9 cellular contexts compared by ENCODE assay signal in the genomic region with DNA sequence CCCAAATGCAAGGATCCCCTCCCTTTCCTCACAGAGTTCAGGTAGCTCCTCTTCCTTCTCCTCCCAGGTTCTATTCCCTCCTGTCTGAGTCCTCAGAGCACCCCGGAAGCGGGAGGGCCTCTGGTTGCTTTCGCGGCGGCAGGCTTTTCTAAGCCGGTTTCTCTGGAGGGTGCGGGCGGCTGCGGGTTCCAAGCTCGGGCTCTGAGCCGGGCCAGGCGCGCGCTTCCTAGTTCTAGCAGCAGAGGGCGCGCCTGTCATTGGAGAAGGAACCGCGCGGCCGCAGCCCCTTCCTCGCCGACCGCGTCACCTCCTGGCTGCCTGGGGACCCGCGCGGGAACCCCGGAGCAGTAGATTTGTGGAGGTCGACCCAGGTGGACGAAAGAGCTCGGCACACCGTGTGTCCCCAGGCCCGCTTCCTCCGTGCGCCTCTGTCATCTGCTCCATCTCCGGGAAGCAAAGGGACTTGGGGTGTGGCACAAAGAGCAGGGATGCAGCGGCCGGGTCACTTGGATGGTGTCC.
DNase-seq lines count a peak whose midpoint lies in the region; ATAC-seq and TF ChIP-seq lines count a peak whose summit lies in the region.
"Had no signal": no experiment of that assay in that cellular context is flagged by ENCODE, and none has a peak within 500 bp of the region (broad histone marks: within the 10 kb centered on the region; RNA-seq: fewer than 3 reads in every experiment).

No MANE protein-coding gene starts in this region.

- H4K5ac ChIP-seq in mesendoderm (ENCODE audit: low read length): no peak overlapping the region

- H3K27me3 ChIP-seq in RWPE2 (ENCODE audit: insufficient read depth, poor library complexity, severe bottlenecking) (no peaks in the 10 kb centered on the region), mesendoderm (ENCODE audit: insufficient read depth, low read length, poor library complexity) (no peaks in the 10 kb centered on the region)

- no peak overlapping the region for H2AK5ac ChIP-seq in mesendoderm (ENCODE audit: low read length)

- no peak overlapping the region for H2BK15ac ChIP-seq in mesendoderm (replicated peaks; ENCODE audit: low read depth)

- no peak overlapping the region for H2BK120ac ChIP-seq in mesendoderm (ENCODE audit: low read depth, low read length)

- H3K79me1 ChIP-seq in mesendoderm (ENCODE audit: low read length): no peaks in the 10 kb centered on the region

- H3K9me3 Mint-ChIP-seq in immature natural killer cell: no peaks in the 10 kb centered on the region
- H3K9me3 Mint-ChIP-seq: natural killer cell had no signal

- H2BK5ac ChIP-seq in mesendoderm (ENCODE audit: low read length): no peak overlapping the region

- H3K4me3 Mint-ChIP-seq in immature natural killer cell: no peak overlapping the region
- H3K4me3 Mint-ChIP-seq: natural killer cell had no signal

- H3K27ac Mint-ChIP-seq in immature natural killer cell: no peak overlapping the region
- H3K27ac Mint-ChIP-seq: natural killer cell had no signal

- H3K27me3 Mint-ChIP-seq in immature natural killer cell (ENCODE audit: low read depth in 3 of 3): peaks cover 1 to 4% (median 4%) of the 10 kb centered on the region in 3 donors

- no peaks in the 10 kb centered on the region for H3K79me2 ChIP-seq in mesendoderm (ENCODE audit: control insufficient read depth, insufficient read depth, low read length)

- H3K23ac ChIP-seq in mesendoderm (ENCODE audit: low read length): peak overlapping the region; percentile 6

- H3K56ac ChIP-seq in mesendoderm (ENCODE audit: low read length): peak overlapping the region; percentile 70

- TF ChIP-seq CTCF in GM12865 (IDR thresholded peaks at IDR 0.05; ENCODE audit: insufficient read depth, low read depth, low read length, missing control alignments) (peak; percentile 80), RWPE2 (IDR thresholded peaks at IDR 0.05; ENCODE audit: poor library complexity, severe bottlenecking) (peak; percentile 93)

- WGBS in mesendoderm (ENCODE audit: extremely low coverage, insufficient coverage, low lambda C conversion rate): no CpG with 5 or more reads among the region's 38 CpGs

- H3K4me1 ChIP-seq in RWPE2 (ENCODE audit: insufficient read depth, poor library complexity, severe bottlenecking): no peaks in the 10 kb centered on the region
- no peaks in the 10 kb centered on the region for H3K4me1 ChIP-seq in mesendoderm (ENCODE audit: control insufficient read depth, low read depth, low read length)

- no peak overlapping the region for H4K8ac ChIP-seq in mesendoderm (ENCODE audit: low read depth, low read length)

- ATAC-seq in RWPE2 (ENCODE audit: low read depth): peak; percentile 74

- H3K27ac ChIP-seq in RWPE2 (ENCODE audit: poor library complexity, severe bottlenecking): no peak overlapping the region
- no peak overlapping the region for H3K27ac ChIP-seq in mesendoderm (ENCODE audit: low read depth, low read length)

- no peak overlapping the region for H3K4ac ChIP-seq in mesendoderm (ENCODE audit: low read depth, low read length)

- no peaks in the 10 kb centered on the region for H3K4me1 Mint-ChIP-seq in immature natural killer cell
- H3K4me1 Mint-ChIP-seq: natural killer cell had no signal

- H3K36me3 Mint-ChIP-seq in immature natural killer cell: no peaks in the 10 kb centered on the region
- H3K36me3 Mint-ChIP-seq: natural killer cell had no signal

- no peak overlapping the region for H3K9ac ChIP-seq in mesendoderm (ENCODE audit: low read length)

- no peaks in the 10 kb centered on the region for H3K9me3 ChIP-seq in RWPE2 (ENCODE audit: severe bottlenecking)

- H3K4me3 ChIP-seq in GM12865 (ENCODE audit: low read depth, low read length) (no peak overlapping the region), RWPE2 (ENCODE audit: severe bottlenecking) (no peak overlapping the region), mesendoderm (ENCODE audit: low read length) (no peak overlapping the region)

- no peak overlapping the region for H3K4me2 ChIP-seq in mesendoderm (ENCODE audit: low read length)

- H3K36me3 ChIP-seq in RWPE2 (ENCODE audit: low read depth): no peaks in the 10 kb centered on the region
- H3K36me3 ChIP-seq in mesendoderm (ENCODE audit: control insufficient read depth, insufficient read depth, low read length): no peaks in the 10 kb centered on the region

- H3K18ac ChIP-seq in mesendoderm (ENCODE audit: low read length): no peak overlapping the region

- DNase-seq in AG08396 (ENCODE audit: low spot score): peak; percentile 72
- DNase-seq in GM12865 (ENCODE audit: low read depth): peak; percentile 42
- DNase-seq in HuH-7 (ENCODE audit: low spot score): peak; percentile 77
- DNase-seq in RWPE2 (ENCODE audit: low spot score): no peak
- peak; percentile 65 for DNase-seq in dermis blood vessel endothelial cell
- peak; percentile 69 for DNase-seq in mesendoderm
- DNase-seq in superior temporal gyrus (ENCODE audit: extremely low spot score): peak; percentile 77
- DNase-seq in immature natural killer cell: no peak
- DNase-seq: natural killer cell had no signal

Comparison
In these comparisons a context has a peak if more than half of its experiments do, and no peak if none do; other contexts are left out.
1. DNase-seq: peak in AG08396 (single experiment), GM12865 (single experiment), HuH-7 (single experiment), dermis blood vessel endothelial cell (single experiment), mesendoderm (single experiment) and superior temporal gyrus (single experiment); none in RWPE2 (single experiment) and immature natural killer cell (0 of 3).